In genomic region chr5:146339715-146340259, GRCh38 we compare ENCODE assay signal across 1 cellular context.
TF ChIP-seq lines count a peak whose summit lies in the region.

No MANE protein-coding gene starts in this region.

TF ChIP-seq in IMR-90, 13 proteins besides CTCF, POLR2A, EP300 and RAD21 (continued from another document):
- TF ChIP-seq USF2 (IDR thresholded peaks at IDR 0.05; ENCODE audit: low read depth, low read length): no peak
TF ChIP-seq in IMR-90: peak in this region for 0.
